ENCODE assay signal across 17 cellular contexts in the genomic region with DNA sequence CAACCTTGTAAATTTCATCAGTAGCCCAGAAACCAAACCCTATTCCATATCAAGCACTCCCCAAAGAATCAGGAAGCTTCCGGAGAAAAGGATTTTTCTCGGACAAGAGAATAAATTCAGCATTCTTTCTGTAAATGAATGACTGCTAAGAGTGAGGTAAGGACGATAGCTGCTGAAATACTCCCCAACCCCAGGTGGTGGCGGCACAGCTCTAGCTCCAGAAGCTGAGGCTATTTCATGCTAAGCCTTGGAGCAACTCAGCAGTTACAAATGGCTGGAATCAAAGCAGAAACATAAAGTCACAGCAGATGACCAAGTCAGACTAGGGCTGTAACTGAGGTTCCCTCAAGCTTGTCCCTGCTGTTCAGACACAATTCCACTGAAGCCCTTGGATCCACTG. TPM values are rescaled to one million over a fixed set of nuclear protein-coding genes. Genes with fewer than 3 reads are reported as not detected.
DNase-seq lines count a peak whose midpoint lies in the region; ATAC-seq, FAIRE-seq and TF ChIP-seq lines count a peak whose summit lies in the region.
"Had no signal": no experiment of that assay in that cellular context is flagged by ENCODE, and none has a peak within 500 bp of the region (broad histone marks: within the 10 kb centered on the region; RNA-seq: fewer than 3 reads in every experiment).

No MANE protein-coding gene starts in this region.

- FAIRE-seq in HepG2 (lab: Jason Lieb, UNC) (peak; percentile 53), urothelium cell line (lab: Jason Lieb, UNC) (no peak)

- in situ Hi-C loops in HepG2 (cut with HindIII; ENCODE audit: extremely low pct_ligation_motif_present, low pct_unique_long_range_greater_than_20kb): no loop called here

- H3K36me3 ChIP-seq in HepG2 (replicated peaks in 1 of 2; ENCODE audit: control insufficient read depth in 1 of 2, insufficient read depth in 2 of 2, low read length in 2 of 2): no peaks in the 10 kb centered on the region
- H3K36me3 ChIP-seq in right lobe of liver: no peaks in the 10 kb centered on the region
- H3K36me3 ChIP-seq: HAP-1, right atrium auricular region, SJCRH30 had no signal

- H2AFZ ChIP-seq in HepG2 (ENCODE audit: low read length): no peak overlapping the region

- H3K9ac ChIP-seq in HepG2 (ENCODE audit: insufficient read depth, low read depth, low read length): no peak overlapping the region

- H3K79me2 ChIP-seq in HepG2 (ENCODE audit: insufficient read depth, low read length): no peaks in the 10 kb centered on the region

- no peaks in the 10 kb centered on the region for H3K27me3 ChIP-seq in HepG2 (ENCODE audit: control insufficient read depth in 1 of 2, insufficient read depth in 2 of 2, low read length in 2 of 2)
- no peaks in the 10 kb centered on the region for H3K27me3 ChIP-seq in right lobe of liver
- H3K27me3 ChIP-seq: right atrium auricular region, SJCRH30 had no signal

- no peak overlapping the region for H3K4me3 ChIP-seq in HepG2 (replicated peaks in 1 of 3; ENCODE audit: insufficient read depth in 1 of 3, low read depth in 2 of 3, low read length in 3 of 3)
- no peak overlapping the region for H3K4me3 ChIP-seq in right lobe of liver
- no peak overlapping the region for H3K4me3 ChIP-seq in fibroblast of mammary gland (ENCODE audit: control insufficient read depth, low read depth, low read length)
- H3K4me3 ChIP-seq: HAP-1, right atrium auricular region, SJCRH30 had no signal

- ATAC-seq in HepG2: peak; percentile 82
- no peak for ATAC-seq in right lobe of liver
- ATAC-seq in GM18909 (IDR thresholded peaks at IDR 0.05; ENCODE audit: poor library complexity, unreplicated experiment): no peak

- TF ChIP-seq RAD21 in HepG2 (CRISPR knock-in tag; IDR thresholded peaks at IDR 0.05): no peak

- intact Hi-C loops in HepG2 (cut with micrococcal nuclease; ENCODE audit: unreplicated experiment): no loop called here
- intact Hi-C loops in right lobe of liver (cut with DNase I): no loop called here

- H3K4me2 ChIP-seq in HepG2 (ENCODE audit: low read depth, low read length): no peak overlapping the region

- peak; percentile 31 for TF ChIP-seq CTCF in HepG2 (CRISPR knock-in tag; IDR thresholded peaks at IDR 0.05)
- TF ChIP-seq CTCF in right lobe of liver (IDR thresholded peaks at IDR 0.05): no peak
- TF ChIP-seq CTCF in fibroblast of mammary gland (conservative IDR thresholded peaks at IDR 0.05; ENCODE audit: control insufficient read depth, insufficient read depth, low read depth, low read length): peak; percentile 14

- POLR2A ChIA-PET in HepG2 (lab: Yijun Ruan, JAX): no interaction called here

- H4K20me1 ChIP-seq in HepG2 (ENCODE audit: insufficient read depth, low read length): no peaks in the 10 kb centered on the region

- no peak for DNase-seq in HepG2 (ENCODE audit: low spot score)
- no peak for DNase-seq in right lobe of liver
- peak; percentile 0 for DNase-seq in RPMI7951 (ENCODE audit: low read depth)
- peak; percentile 5 for DNase-seq in fibroblast of mammary gland (ENCODE audit: low read depth)
- peak; percentile 9 for DNase-seq in urothelium cell line (ENCODE audit: low spot score)
- DNase-seq in NCI-H1930 (lab: John Stamatoyannopoulos, UW): no peak
- DNase-seq in cortex of kidney (lab: John Stamatoyannopoulos, UW): no peak
- DNase-seq: foreskin fibroblast; naive B cell; NCI-H1105 treated with DMSO at 0.1 percent for 48 hours; NCI-H510A treated with DMSO at 0.1 percent for 48 hours; SJCRH30; stimulated activated CD4-positive, alpha-beta T cell treated with anti-CD3 and anti-CD28 coated beads, Interleukin-4, amount 100 ng/mL, for 4 hours; stimulated activated naive CD4-positive, alpha-beta T cell had no signal

- no peaks in the 10 kb centered on the region for H3K4me1 ChIP-seq in HepG2 (ENCODE audit: insufficient read depth, low read length)
- no peaks in the 10 kb centered on the region for H3K4me1 ChIP-seq in right lobe of liver
- H3K4me1 ChIP-seq: HAP-1, right atrium auricular region, SJCRH30 had no signal

- no TSS peak for BruUV-seq in HepG2 (replicated peaks; lab: Mats Ljungman, UMichigan)

- TF ChIP-seq POLR2A in HepG2 (IDR thresholded peaks at IDR 0.05; ENCODE audit: insufficient read depth in 1 of 2, low read depth in 2 of 2, low read length in 2 of 2): no peak
- TF ChIP-seq POLR2A in right lobe of liver (IDR thresholded peaks at IDR 0.05): no peak

- H3K27ac ChIP-seq in HepG2 (ENCODE audit: extremely low read length, insufficient read depth, low read length) (no peak overlapping the region), right lobe of liver (no peak overlapping the region)
- H3K27ac ChIP-seq: right atrium auricular region, SJCRH30 had no signal

- CTCF ChIA-PET in HepG2 (lab: Yijun Ruan, JAX; ENCODE audit: low intra/inter-chr PET ratio, low total read pairs): no interaction called here

- H3K9me3 ChIP-seq in HepG2 (ENCODE audit: low read length): no peaks in the 10 kb centered on the region
- no peaks in the 10 kb centered on the region for H3K9me3 ChIP-seq in right lobe of liver
- H3K9me3 ChIP-seq: HAP-1, right atrium auricular region, SJCRH30 had no signal

- no peak for TF ChIP-seq EP300 in HepG2 (IDR thresholded peaks at IDR 0.05; ENCODE audit: low read depth in 2 of 2, low read length in 2 of 2)
- TF ChIP-seq EP300 in HepG2 (CRISPR knock-in tag; IDR thresholded peaks at IDR 0.05; ENCODE audit: borderline replicate concordance): no peak

- WGBS in HepG2 (ENCODE audit: low lambda C conversion rate): 0% methylated on average over 1 of the region's 4 CpGs
- WGBS in right lobe of liver (ENCODE audit: insufficient coverage, low coverage, low lambda C conversion rate, missing lambda C conversion rate): 58% methylated on average over 4 of the region's 4 CpGs

TF ChIP-seq in HepG2, 621 proteins besides CTCF, POLR2A, EP300 and RAD21:
- TF ChIP-seq, protein P1, sequence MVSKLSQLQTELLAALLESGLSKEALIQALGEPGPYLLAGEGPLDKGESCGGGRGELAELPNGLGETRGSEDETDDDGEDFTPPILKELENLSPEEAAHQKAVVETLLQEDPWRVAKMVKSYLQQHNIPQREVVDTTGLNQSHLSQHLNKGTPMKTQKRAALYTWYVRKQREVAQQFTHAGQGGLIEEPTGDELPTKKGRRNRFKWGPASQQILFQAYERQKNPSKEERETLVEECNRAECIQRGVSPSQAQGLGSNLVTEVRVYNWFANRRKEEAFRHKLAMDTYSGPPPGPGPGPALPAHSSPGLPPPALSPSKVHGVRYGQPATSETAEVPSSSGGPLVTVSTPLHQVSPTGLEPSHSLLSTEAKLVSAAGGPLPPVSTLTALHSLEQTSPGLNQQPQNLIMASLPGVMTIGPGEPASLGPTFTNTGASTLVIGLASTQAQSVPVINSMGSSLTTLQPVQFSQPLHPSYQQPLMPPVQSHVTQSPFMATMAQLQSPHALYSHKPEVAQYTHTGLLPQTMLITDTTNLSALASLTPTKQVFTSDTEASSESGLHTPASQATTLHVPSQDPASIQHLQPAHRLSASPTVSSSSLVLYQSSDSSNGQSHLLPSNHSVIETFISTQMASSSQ (IDR thresholded peaks at IDR 0.05; ENCODE audit: low read depth): no peak
- TF ChIP-seq, protein P1 (CRISPR knock-in tag; IDR thresholded peaks at IDR 0.05; ENCODE audit: borderline replicate concordance): no peak
- peak; percentile 23 for TF ChIP-seq STAG1 (CRISPR knock-in tag; IDR thresholded peaks at IDR 0.05)
TF ChIP-seq in HepG2: peak in this region for 1.

RNA-seq across cellular contexts. Expression of a gene that starts 13.9 kb away (rescaled TPM):
- total RNA-seq in HepG2 (2016; rRNA removed; fragmentation: Illumina TruSeq; extraction: Trizol) (0.02 and 0.03 TPM in 2 replicates), right lobe of liver (under 1 TPM; under 0.01 to 0.10 (median 0.06) TPM)
- not detected in 2 replicates for total RNA-seq in HepG2 (2016; cell fraction: cytosol; rRNA removed; fragmentation: Illumina TruSeq; extraction: Trizol; ENCODE audit: low read depth)
- 0.01 and 0.04 TPM in 2 replicates for total RNA-seq in HepG2 (2016; cell fraction: insoluble cytoplasmic fraction; rRNA removed; fragmentation: Illumina TruSeq; extraction: Trizol)
- total RNA-seq in HepG2 (2016; cell fraction: membrane; rRNA removed; fragmentation: Illumina TruSeq; extraction: Trizol): 0.03 TPM in 1 of 2 replicates, not detected in the other
- total RNA-seq in HepG2 (2016; cell fraction: nucleus; rRNA removed; fragmentation: Illumina TruSeq; extraction: Trizol): 0.06 and 0.13 TPM in 2 replicates
- polyA plus RNA-seq in HepG2 (2011; rRNA removed): 0.09 and 0.24 TPM in 2 replicates
- polyA plus RNA-seq in HepG2 (2011; cell fraction: cytosol; rRNA removed): 0.07 and 0.08 TPM in 2 replicates
- polyA plus RNA-seq in HepG2 (2011; cell fraction: nucleus; rRNA removed): 0.31 and 0.43 TPM in 2 replicates
- polyA plus RNA-seq in HepG2 (2012): 0.11 and 0.21 TPM in 2 replicates
- polyA plus RNA-seq in HepG2 (2016; cell fraction: cytosol; fragmentation: Illumina TruSeq; extraction: Trizol; ENCODE audit: low read depth): not detected in 2 replicates
- not detected in 2 replicates for polyA plus RNA-seq in HepG2 (2016; cell fraction: insoluble cytoplasmic fraction; fragmentation: Illumina TruSeq; extraction: Trizol; ENCODE audit: low read depth)
- polyA plus RNA-seq in HepG2 (2016; cell fraction: membrane; fragmentation: Illumina TruSeq; extraction: Trizol; ENCODE audit: low read depth): not detected in 2 replicates
- 0.11 and 0.97 TPM in 2 replicates for polyA plus RNA-seq in HepG2 (2016; cell fraction: nucleus; fragmentation: Illumina TruSeq; extraction: Trizol; ENCODE audit: insufficient read depth, low read depth)
- polyA minus RNA-seq in HepG2 (2011; rRNA and poly(A)+ RNA removed; ENCODE audit: low replicate concordance): 0.10 TPM in 1 of 2 replicates, not detected in the other
- polyA minus RNA-seq in HepG2 (2011; cell fraction: cytosol; rRNA and poly(A)+ RNA removed): 0.09 TPM in 1 of 2 replicates, not detected in the other
- 0.75 and 1.0 TPM in 2 replicates for polyA minus RNA-seq in HepG2 (2011; cell fraction: nucleus; rRNA and poly(A)+ RNA removed)
- not detected in 2 replicates for total RNA-seq in RPMI7951 (2014; rRNA removed; shearing (Covaris generic))

Comparison
In these comparisons a context has a peak if more than half of its experiments do, and no peak if none do; other contexts are left out.
1. CTCF ChIP-seq: peak in HepG2 (single experiment) and fibroblast of mammary gland (single experiment); none in right lobe of liver (0 of 4).
2. DNase-seq: peak in RPMI7951 (single experiment), fibroblast of mammary gland (single experiment) and urothelium cell line (single experiment); none in HepG2 (single experiment), right lobe of liver (0 of 3), NCI-H1930 (0 of 2) and cortex of kidney (single experiment).